ENCODE assay signal across 1 cellular context in the genomic region with DNA sequence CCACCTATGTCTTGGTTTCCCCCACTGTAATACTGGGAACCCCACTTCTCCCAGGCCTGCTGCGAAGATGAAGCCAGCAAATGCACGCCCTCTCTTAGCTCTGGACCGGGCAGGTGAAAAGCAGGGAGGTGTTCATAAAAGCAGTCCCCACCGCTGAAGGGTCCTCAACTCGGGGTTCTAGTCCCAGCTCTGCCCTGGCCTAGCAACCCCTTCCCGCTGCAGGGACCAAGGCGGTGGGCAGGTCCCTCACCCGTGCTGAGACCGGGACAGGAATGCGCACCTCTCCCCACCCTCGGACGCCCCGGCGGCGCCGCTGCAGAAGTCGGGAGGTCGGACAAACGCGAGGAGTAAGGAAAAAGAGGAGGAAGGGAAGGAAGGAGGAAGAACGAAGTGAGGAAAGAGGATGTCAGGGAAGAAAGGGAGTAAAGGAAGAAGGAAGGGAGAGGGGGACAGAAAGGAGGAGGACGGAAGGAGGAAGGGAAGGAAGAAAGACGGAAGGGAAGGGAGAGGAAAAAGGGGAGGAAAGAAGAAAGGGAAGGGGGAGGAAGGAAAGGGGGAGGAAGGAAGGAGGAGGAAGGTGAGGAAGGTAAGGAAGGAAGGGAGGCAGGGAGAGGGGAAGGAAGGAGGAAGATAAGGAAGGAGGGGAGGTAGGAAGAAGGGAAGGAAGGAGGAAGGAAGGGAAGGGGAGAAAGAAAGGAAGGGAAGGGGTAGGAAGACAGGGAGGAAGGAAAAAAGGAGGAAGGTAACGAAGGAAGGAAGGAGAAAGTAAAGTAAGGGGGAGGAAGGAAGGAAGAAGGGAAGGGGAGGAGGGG.
TF ChIP-seq lines count a peak whose summit lies in the region.

No MANE protein-coding gene starts in this region.

TF ChIP-seq in K562, 482 proteins besides CTCF, POLR2A, EP300 and RAD21 (continued from another document and continues in another):
- TF ChIP-seq, protein P1, sequence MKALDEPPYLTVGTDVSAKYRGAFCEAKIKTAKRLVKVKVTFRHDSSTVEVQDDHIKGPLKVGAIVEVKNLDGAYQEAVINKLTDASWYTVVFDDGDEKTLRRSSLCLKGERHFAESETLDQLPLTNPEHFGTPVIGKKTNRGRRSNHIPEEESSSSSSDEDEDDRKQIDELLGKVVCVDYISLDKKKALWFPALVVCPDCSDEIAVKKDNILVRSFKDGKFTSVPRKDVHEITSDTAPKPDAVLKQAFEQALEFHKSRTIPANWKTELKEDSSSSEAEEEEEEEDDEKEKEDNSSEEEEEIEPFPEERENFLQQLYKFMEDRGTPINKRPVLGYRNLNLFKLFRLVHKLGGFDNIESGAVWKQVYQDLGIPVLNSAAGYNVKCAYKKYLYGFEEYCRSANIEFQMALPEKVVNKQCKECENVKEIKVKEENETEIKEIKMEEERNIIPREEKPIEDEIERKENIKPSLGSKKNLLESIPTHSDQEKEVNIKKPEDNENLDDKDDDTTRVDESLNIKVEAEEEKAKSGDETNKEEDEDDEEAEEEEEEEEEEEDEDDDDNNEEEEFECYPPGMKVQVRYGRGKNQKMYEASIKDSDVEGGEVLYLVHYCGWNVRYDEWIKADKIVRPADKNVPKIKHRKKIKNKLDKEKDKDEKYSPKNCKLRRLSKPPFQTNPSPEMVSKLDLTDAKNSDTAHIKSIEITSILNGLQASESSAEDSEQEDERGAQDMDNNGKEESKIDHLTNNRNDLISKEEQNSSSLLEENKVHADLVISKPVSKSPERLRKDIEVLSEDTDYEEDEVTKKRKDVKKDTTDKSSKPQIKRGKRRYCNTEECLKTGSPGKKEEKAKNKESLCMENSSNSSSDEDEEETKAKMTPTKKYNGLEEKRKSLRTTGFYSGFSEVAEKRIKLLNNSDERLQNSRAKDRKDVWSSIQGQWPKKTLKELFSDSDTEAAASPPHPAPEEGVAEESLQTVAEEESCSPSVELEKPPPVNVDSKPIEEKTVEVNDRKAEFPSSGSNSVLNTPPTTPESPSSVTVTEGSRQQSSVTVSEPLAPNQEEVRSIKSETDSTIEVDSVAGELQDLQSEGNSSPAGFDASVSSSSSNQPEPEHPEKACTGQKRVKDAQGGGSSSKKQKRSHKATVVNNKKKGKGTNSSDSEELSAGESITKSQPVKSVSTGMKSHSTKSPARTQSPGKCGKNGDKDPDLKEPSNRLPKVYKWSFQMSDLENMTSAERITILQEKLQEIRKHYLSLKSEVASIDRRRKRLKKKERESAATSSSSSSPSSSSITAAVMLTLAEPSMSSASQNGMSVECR (CRISPR knock-in tag; IDR thresholded peaks at IDR 0.05), result 0 out of 2 replicates have a peak, but pooled peaks have one; percentile 50
- TF ChIP-seq MTA1 (IDR thresholded peaks at IDR 0.05; ENCODE audit: borderline replicate concordance), result peak; percentile 89
- no peak for TF ChIP-seq NCOA6 (IDR thresholded peaks at IDR 0.05)
- TF ChIP-seq DPF2 (IDR thresholded peaks at IDR 0.05), result peak; percentile 40; the same call in 1 of the 2 replicates
- TF ChIP-seq EGR1 (conservative IDR thresholded peaks at IDR 0.05), result no peak
- TF ChIP-seq KAT2B (IDR thresholded peaks at IDR 0.05; ENCODE audit: low read depth, low read length), result no peak
- no peak for TF ChIP-seq ZNF57 (CRISPR knock-in tag; IDR thresholded peaks at IDR 0.05)
- no peak for TF ChIP-seq MAX (CRISPR knock-in tag; IDR thresholded peaks at IDR 0.05)
- TF ChIP-seq, protein P2, sequence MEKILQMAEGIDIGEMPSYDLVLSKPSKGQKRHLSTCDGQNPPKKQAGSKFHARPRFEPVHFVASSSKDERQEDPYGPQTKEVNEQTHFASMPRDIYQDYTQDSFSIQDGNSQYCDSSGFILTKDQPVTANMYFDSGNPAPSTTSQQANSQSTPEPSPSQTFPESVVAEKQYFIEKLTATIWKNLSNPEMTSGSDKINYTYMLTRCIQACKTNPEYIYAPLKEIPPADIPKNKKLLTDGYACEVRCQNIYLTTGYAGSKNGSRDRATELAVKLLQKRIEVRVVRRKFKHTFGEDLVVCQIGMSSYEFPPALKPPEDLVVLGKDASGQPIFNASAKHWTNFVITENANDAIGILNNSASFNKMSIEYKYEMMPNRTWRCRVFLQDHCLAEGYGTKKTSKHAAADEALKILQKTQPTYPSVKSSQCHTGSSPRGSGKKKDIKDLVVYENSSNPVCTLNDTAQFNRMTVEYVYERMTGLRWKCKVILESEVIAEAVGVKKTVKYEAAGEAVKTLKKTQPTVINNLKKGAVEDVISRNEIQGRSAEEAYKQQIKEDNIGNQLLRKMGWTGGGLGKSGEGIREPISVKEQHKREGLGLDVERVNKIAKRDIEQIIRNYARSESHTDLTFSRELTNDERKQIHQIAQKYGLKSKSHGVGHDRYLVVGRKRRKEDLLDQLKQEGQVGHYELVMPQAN (IDR thresholded peaks at IDR 0.05; ENCODE audit: borderline replicate concordance), result peak; percentile 83
- 0 out of 2 replicates have a peak, but pooled peaks have one; percentile 59 for TF ChIP-seq THRB (CRISPR knock-in tag; conservative IDR thresholded peaks at IDR 0.05)
- TF ChIP-seq NFRKB (IDR thresholded peaks at IDR 0.05; ENCODE audit: low read depth), result peak; percentile 40; the same call in 1 of the 2 replicates
- no peak for TF ChIP-seq ZNF431 (CRISPR knock-in tag; IDR thresholded peaks at IDR 0.05)
- TF ChIP-seq NFE2 (IDR thresholded peaks at IDR 0.05; ENCODE audit: low read depth), result no peak
- TF ChIP-seq BCOR (IDR thresholded peaks at IDR 0.05), result peak; percentile 54
- TF ChIP-seq HDGF (IDR thresholded peaks at IDR 0.05), result peak; percentile 67; the same call in 1 of the 2 replicates
- TF ChIP-seq GATA2 (CRISPR knock-in tag; IDR thresholded peaks at IDR 0.05), result no peak
- no peak for TF ChIP-seq ZFP30 (CRISPR knock-in tag; IDR thresholded peaks at IDR 0.05; ENCODE audit: borderline replicate concordance)
- 0 out of 2 replicates have a peak, but pooled peaks have one; percentile 8 for TF ChIP-seq EP400 (IDR thresholded peaks at IDR 0.05)
- TF ChIP-seq GMEB1 (CRISPR knock-in tag; IDR thresholded peaks at IDR 0.05), result no peak
- TF ChIP-seq ELF1 (tag; IDR thresholded peaks at IDR 0.05), result no peak
- no peak for TF ChIP-seq TAL1 (IDR thresholded peaks at IDR 0.05)
- TF ChIP-seq ZNF23 (CRISPR knock-in tag; IDR thresholded peaks at IDR 0.05), result no peak
- peak; percentile 79; the same call in 1 of the 2 replicates for TF ChIP-seq DIDO1 (tag; IDR thresholded peaks at IDR 0.05; ENCODE audit: low read depth)
- 0 out of 2 replicates have a peak, but pooled peaks have one; percentile 52 for TF ChIP-seq THRAP3 (IDR thresholded peaks at IDR 0.05; ENCODE audit: borderline replicate concordance)
- TF ChIP-seq BRD9 (IDR thresholded peaks at IDR 0.05; ENCODE audit: low read depth, partially characterized antibody), result peak; percentile 41
- no peak for TF ChIP-seq USF1 (CRISPR knock-in tag; IDR thresholded peaks at IDR 0.05)
- no peak for TF ChIP-seq ZNF197 (CRISPR knock-in tag; IDR thresholded peaks at IDR 0.05; ENCODE audit: low read depth)
- TF ChIP-seq SRSF9 (IDR thresholded peaks at IDR 0.05; ENCODE audit: borderline replicate concordance, low read depth, low read length), result no peak
- no peak for TF ChIP-seq ZNF121 (CRISPR knock-in tag; conservative IDR thresholded peaks at IDR 0.05)
- TF ChIP-seq NRF1 (conservative IDR thresholded peaks at IDR 0.05 in 1 of 2, IDR thresholded peaks at IDR 0.05 in 1 of 2), result peak; percentile 19 to 37; a peak in 3 of 4 replicates
- peak; percentile 21 for TF ChIP-seq ASH1L (IDR thresholded peaks at IDR 0.05; ENCODE audit: borderline replicate concordance, low read depth, partially characterized antibody)
- TF ChIP-seq SMARCE1 (IDR thresholded peaks at IDR 0.05), result peak; percentile 73
- TF ChIP-seq, protein P3, sequence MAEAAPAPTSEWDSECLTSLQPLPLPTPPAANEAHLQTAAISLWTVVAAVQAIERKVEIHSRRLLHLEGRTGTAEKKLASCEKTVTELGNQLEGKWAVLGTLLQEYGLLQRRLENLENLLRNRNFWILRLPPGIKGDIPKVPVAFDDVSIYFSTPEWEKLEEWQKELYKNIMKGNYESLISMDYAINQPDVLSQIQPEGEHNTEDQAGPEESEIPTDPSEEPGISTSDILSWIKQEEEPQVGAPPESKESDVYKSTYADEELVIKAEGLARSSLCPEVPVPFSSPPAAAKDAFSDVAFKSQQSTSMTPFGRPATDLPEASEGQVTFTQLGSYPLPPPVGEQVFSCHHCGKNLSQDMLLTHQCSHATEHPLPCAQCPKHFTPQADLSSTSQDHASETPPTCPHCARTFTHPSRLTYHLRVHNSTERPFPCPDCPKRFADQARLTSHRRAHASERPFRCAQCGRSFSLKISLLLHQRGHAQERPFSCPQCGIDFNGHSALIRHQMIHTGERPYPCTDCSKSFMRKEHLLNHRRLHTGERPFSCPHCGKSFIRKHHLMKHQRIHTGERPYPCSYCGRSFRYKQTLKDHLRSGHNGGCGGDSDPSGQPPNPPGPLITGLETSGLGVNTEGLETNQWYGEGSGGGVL (CRISPR knock-in tag; IDR thresholded peaks at IDR 0.05), result no peak
- no peak for TF ChIP-seq EWSR1 (IDR thresholded peaks at IDR 0.05; ENCODE audit: borderline replicate concordance, low read depth, partially characterized antibody)
- TF ChIP-seq PHB2 (IDR thresholded peaks at IDR 0.05; ENCODE audit: low read depth), result peak; percentile 82
- peak; percentile 78 to 83; a peak in 3 of 4 replicates for TF ChIP-seq MLLT1 (IDR thresholded peaks at IDR 0.05)
- TF ChIP-seq ZBTB5 (IDR thresholded peaks at IDR 0.05), result peak; percentile 69
- peak; percentile 89 for TF ChIP-seq TSC22D4 (tag; IDR thresholded peaks at IDR 0.05)
- TF ChIP-seq CBX1 (IDR thresholded peaks at IDR 0.05; ENCODE audit: low read depth), result no peak
- peak in 1 of 2 experiments; percentile 86; a peak in 2 of 4 replicates for TF ChIP-seq HDAC1 (IDR thresholded peaks at IDR 0.05)
- TF ChIP-seq, protein P4, sequence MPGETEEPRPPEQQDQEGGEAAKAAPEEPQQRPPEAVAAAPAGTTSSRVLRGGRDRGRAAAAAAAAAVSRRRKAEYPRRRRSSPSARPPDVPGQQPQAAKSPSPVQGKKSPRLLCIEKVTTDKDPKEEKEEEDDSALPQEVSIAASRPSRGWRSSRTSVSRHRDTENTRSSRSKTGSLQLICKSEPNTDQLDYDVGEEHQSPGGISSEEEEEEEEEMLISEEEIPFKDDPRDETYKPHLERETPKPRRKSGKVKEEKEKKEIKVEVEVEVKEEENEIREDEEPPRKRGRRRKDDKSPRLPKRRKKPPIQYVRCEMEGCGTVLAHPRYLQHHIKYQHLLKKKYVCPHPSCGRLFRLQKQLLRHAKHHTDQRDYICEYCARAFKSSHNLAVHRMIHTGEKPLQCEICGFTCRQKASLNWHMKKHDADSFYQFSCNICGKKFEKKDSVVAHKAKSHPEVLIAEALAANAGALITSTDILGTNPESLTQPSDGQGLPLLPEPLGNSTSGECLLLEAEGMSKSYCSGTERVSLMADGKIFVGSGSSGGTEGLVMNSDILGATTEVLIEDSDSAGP (CRISPR knock-in tag; IDR thresholded peaks at IDR 0.05), result no peak
- TF ChIP-seq ARNT (IDR thresholded peaks at IDR 0.05), result peak in 1 of 2 experiments; percentile 50; a peak in 1 of 4 replicates
